18 cellular contexts compared by ENCODE assay signal in genomic region chr13:52036037-52036436, GRCh38. TPM values are rescaled to one million over a fixed set of nuclear protein-coding genes. Genes with fewer than 3 reads are reported as not detected.
DNase-seq lines count a peak whose midpoint lies in the region; ATAC-seq and TF ChIP-seq lines count a peak whose summit lies in the region.
"Had no signal": no experiment of that assay in that cellular context is flagged by ENCODE, and none has a peak within 500 bp of the region (broad histone marks: within the 10 kb centered on the region; RNA-seq: fewer than 3 reads in every experiment).

No MANE protein-coding gene starts in this region.

- H2BK5ac ChIP-seq in mesendoderm (ENCODE audit: low read length): no peak overlapping the region

- no peak for TF ChIP-seq CTCF in cardiac muscle cell (IDR thresholded peaks at IDR 0.05; ENCODE audit: low read depth, low read length)

- no CpG with 5 or more reads among the region's 1 CpG for WGBS in mesendoderm (ENCODE audit: extremely low coverage, insufficient coverage, low lambda C conversion rate)

- no peak overlapping the region for H3K18ac ChIP-seq in mesendoderm (ENCODE audit: low read length)

- peak overlapping the region; percentile 24 for H3K27ac ChIP-seq in cardiac muscle cell
- H3K27ac ChIP-seq in mesendoderm (ENCODE audit: low read depth, low read length): no peak overlapping the region
- H3K27ac ChIP-seq: 22Rv1, BLaER1, C4-2B, GM23248 had no signal

- no peak overlapping the region for H4K8ac ChIP-seq in mesendoderm (ENCODE audit: low read depth, low read length)

- H3K27me3 ChIP-seq in cardiac muscle cell (no peaks in the 10 kb centered on the region), mesendoderm (ENCODE audit: insufficient read depth, low read length, poor library complexity) (no peaks in the 10 kb centered on the region)
- H3K27me3 ChIP-seq: BLaER1 had no signal

- no peak overlapping the region for H3K9ac ChIP-seq in mesendoderm (ENCODE audit: low read length)
- H3K9ac ChIP-seq: BLaER1, GM23248 had no signal

- no peaks in the 10 kb centered on the region for H3K9me3 ChIP-seq in cardiac muscle cell (ENCODE audit: low read depth)
- H3K9me3 ChIP-seq: BLaER1 had no signal

- no peak overlapping the region for H2BK15ac ChIP-seq in mesendoderm (replicated peaks; ENCODE audit: low read depth)

- intact Hi-C loops in left cardiac atrium (cut with DNase I): no loop called here

- H3K4me1 ChIP-seq in cardiac muscle cell (ENCODE audit: low read depth): peaks cover 7% of the 10 kb centered on the region
- peaks cover 1% of the 10 kb centered on the region for H3K4me1 ChIP-seq in mesendoderm (ENCODE audit: control insufficient read depth, low read depth, low read length)
- H3K4me1 ChIP-seq: BLaER1 had no signal

- no peak overlapping the region for H4K5ac ChIP-seq in mesendoderm (ENCODE audit: low read length)

- H3K56ac ChIP-seq in mesendoderm (ENCODE audit: low read length): no peak overlapping the region

- no peak overlapping the region for H2AK5ac ChIP-seq in mesendoderm (ENCODE audit: low read length)

- H3K4me2 ChIP-seq in mesendoderm (ENCODE audit: low read length): no peak overlapping the region
- H3K4me2 ChIP-seq: BLaER1 had no signal

- DNase-seq in DMS53 (lab: John Stamatoyannopoulos, UW) (peak; percentile 25), DMS53 treated with DMSO at 0.1 percent for 48 hours (lab: John Stamatoyannopoulos, UW; ENCODE audit: unreplicated experiment) (no peak), cardiac muscle cell (ENCODE audit: low read depth in 1 of 2, low spot score in 1 of 2) (no peak), left cardiac atrium (no peak), NCI-H748 treated with DMSO at 0.1 percent for 48 hours (lab: John Stamatoyannopoulos, UW) (peak; percentile 23), mesendoderm (peak; percentile 8), left lobe of liver (ENCODE audit: low spot score) (no peak), SW 1271 (lab: John Stamatoyannopoulos, UW) (no peak)
- DNase-seq: CD4-positive, CD25-positive, alpha-beta regulatory T cell; CD8-positive, alpha-beta T cell; DMS 273 treated with DMSO at 0.1 percent for 48 hours; DND-41; GM23248; H7; HCEC 1CT had no signal

- H2BK120ac ChIP-seq in mesendoderm (ENCODE audit: low read depth, low read length): no peak overlapping the region

- H3K4me3 ChIP-seq in cardiac muscle cell: no peak overlapping the region
- H3K4me3 ChIP-seq in mesendoderm (ENCODE audit: low read length): no peak overlapping the region
- H3K4me3 ChIP-seq: BLaER1, GM23248 had no signal

- ATAC-seq in left cardiac atrium (no peak), left lobe of liver (no peak)
- ATAC-seq: CD8-positive, alpha-beta T cell had no signal

- H3K36me3 ChIP-seq in cardiac muscle cell (no peaks in the 10 kb centered on the region), mesendoderm (ENCODE audit: control insufficient read depth, insufficient read depth, low read length) (no peaks in the 10 kb centered on the region)

- no peak overlapping the region for H3K23ac ChIP-seq in mesendoderm (ENCODE audit: low read length)

- H3K4ac ChIP-seq in mesendoderm (ENCODE audit: low read depth, low read length): no peak overlapping the region

- H3K79me2 ChIP-seq in mesendoderm (ENCODE audit: control insufficient read depth, insufficient read depth, low read length): no peaks in the 10 kb centered on the region

- H3K79me1 ChIP-seq in mesendoderm (ENCODE audit: low read length): no peaks in the 10 kb centered on the region

RNA-seq across cellular contexts. Expression of gene UTP14C, which starts 11.5 kb away (rescaled TPM):
- 9.5 and 12.6 TPM in 2 replicates for total RNA-seq in cardiac muscle cell
- 8.0 TPM in 2 replicates for polyA plus RNA-seq in cardiac muscle cell
- 10 to 100 TPM; 13.9 to 14.9 TPM for total RNA-seq in left cardiac atrium
- polyA plus RNA-seq in mesendoderm (2013, experiment 1 of 2): 14.3 TPM
- 14.4 TPM for polyA plus RNA-seq in mesendoderm (2013, experiment 2 of 2)
- 7.9 TPM for total RNA-seq in left lobe of liver

RNA-seq across cellular contexts. Expression of gene ALG11, which starts 23.8 kb away (rescaled TPM):
- 24.8 and 26.1 TPM in 2 replicates for total RNA-seq in cardiac muscle cell
- polyA plus RNA-seq in cardiac muscle cell: 26.2 and 27.8 TPM in 2 replicates
- 10 to 100 TPM; 24.9 to 28.9 TPM for total RNA-seq in left cardiac atrium
- polyA plus RNA-seq in mesendoderm (2013, experiment 1 of 2): 12.4 TPM
- 11.3 TPM for polyA plus RNA-seq in mesendoderm (2013, experiment 2 of 2)
- 25.4 TPM for total RNA-seq in left lobe of liver

RNA-seq across cellular contexts. Expression of gene ATP7B, which starts 24.8 kb away (rescaled TPM):
- 9.1 and 14.4 TPM in 2 replicates for total RNA-seq in cardiac muscle cell
- polyA plus RNA-seq in cardiac muscle cell: 3.9 and 4.9 TPM in 2 replicates
- total RNA-seq in left cardiac atrium: 1 to 10 TPM; 4.7 to 5.9 TPM
- polyA plus RNA-seq in mesendoderm (2013, experiment 1 of 2): 2.0 TPM
- 2.1 TPM for polyA plus RNA-seq in mesendoderm (2013, experiment 2 of 2)
- 32.2 TPM for total RNA-seq in left lobe of liver

Comparison
In these comparisons a context has a peak if more than half of its experiments do, and no peak if none do; other contexts are left out.
1. DNase-seq: peak in DMS53 (single experiment), NCI-H748 treated with DMSO at 0.1 percent for 48 hours (single experiment) and mesendoderm (single experiment); none in DMS53 treated with DMSO at 0.1 percent for 48 hours (single experiment), cardiac muscle cell (0 of 2), left cardiac atrium (single experiment), left lobe of liver (single experiment) and SW 1271 (0 of 2).